In genomic region chr10:61296161-61296560, GRCh38 we compare ENCODE assay signal across 23 cellular contexts.
"Had no signal": no experiment of that assay in that cellular context is flagged by ENCODE, and none has a peak within 500 bp of the region (broad histone marks: within the 10 kb centered on the region; RNA-seq: fewer than 3 reads in every experiment).

No MANE protein-coding gene starts in this region.

- H3K27me3 ChIP-seq: Peyer's patch, SJCRH30 had no signal

- ATAC-seq: Right ventricle myocardium inferior had no signal

- H3K4me2 ChIP-seq: PC-9 had no signal

- H3K27ac ChIP-seq: HL-60, PC-9, Peyer's patch, SJCRH30 had no signal

- H3K4me3 ChIP-seq: PC-9, Peyer's patch, SJCRH30 had no signal

- H3K4me1 ChIP-seq: Peyer's patch, SJCRH30 had no signal

- H2AFZ ChIP-seq: PC-9 had no signal

- H3K36me3 ChIP-seq: Peyer's patch, SJCRH30 had no signal

- H3K9me3 ChIP-seq: Peyer's patch had no signal

- DNase-seq: Karpas-422; KG1; MM.1S; NCI-H1092 treated with DMSO at 0.1 percent for 48 hours; NCI-H1436; NCI-H187; NCI-H2029; NCI-H2081 treated with DMSO at 0.1 percent for 48 hours; NCI-H2171; NCI-H226; NCI-H446; NCI-H510A; NCI-H524 treated with DMSO at 0.1 percent for 48 hours; NCI-H69; NCI-H774; NK-92 treated with Interleukin-12 subunit alpha and Interleukin-12 subunit beta, amount 100 ng/mL, for 24 hours; PC-9; Peyer's patch; SHP77 treated with DMSO at 0.1 percent for 48 hours; SJCRH30; SW 1271 had no signal
